In the genomic region with DNA sequence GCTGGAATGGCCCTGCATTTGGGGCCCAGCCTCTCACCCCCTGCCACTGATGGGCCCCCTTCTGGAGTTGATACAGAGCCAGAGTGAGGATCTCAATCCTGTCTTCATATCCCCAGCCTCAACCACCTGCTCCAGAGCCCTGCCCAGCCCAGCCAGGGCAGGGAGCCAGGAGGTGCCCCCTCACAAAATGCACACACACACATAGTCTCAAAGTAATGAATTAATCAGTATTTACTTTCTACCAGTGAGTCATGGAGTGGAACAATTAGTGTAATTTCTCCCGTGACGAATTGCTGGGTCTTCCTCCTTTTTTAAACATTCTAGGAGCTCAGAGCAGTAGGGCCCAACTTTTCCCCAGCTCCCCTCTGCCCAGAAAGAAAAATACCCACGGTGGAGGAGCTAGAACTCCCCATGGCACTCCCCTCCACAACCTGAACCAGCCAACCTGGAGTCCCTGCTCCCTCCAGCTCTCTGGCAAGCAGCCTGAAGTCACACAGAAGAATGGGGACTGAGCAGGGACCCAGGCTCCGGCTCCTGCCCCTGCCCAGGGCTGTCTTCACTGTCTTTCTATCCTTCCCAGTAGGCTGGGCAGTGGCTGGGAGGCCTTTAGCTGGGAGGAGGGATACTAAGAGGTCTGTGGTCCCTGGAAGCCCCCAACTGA, we compare ENCODE assay signal across 15 cellular contexts. TPM values are rescaled to one million over a fixed set of nuclear protein-coding genes. Genes with fewer than 3 reads are reported as not detected.
DNase-seq lines count a peak whose midpoint lies in the region; ATAC-seq and TF ChIP-seq lines count a peak whose summit lies in the region.
"Had no signal": no experiment of that assay in that cellular context is flagged by ENCODE, and none has a peak within 500 bp of the region (broad histone marks: within the 10 kb centered on the region; RNA-seq: fewer than 3 reads in every experiment).

No MANE protein-coding gene starts in this region.

- intact Hi-C loops in dorsolateral prefrontal cortex (cut with DNase I): no loop called here
- intact Hi-C loops in activated CD8-positive, alpha-beta T cell treated with anti-CD3 and anti-CD28 coated beads for 36 hours (cut with micrococcal nuclease): no loop called here

- H3K4me1 ChIP-seq in rectal smooth muscle tissue (ENCODE audit: control insufficient read depth, insufficient read depth, low read length): peaks cover 65% of the 10 kb centered on the region

- H3K27ac Mint-ChIP-seq in HFFc6: peak overlapping the region; percentile 26
- H3K27ac Mint-ChIP-seq in activated CD8-positive, alpha-beta T cell treated with anti-CD3 and anti-CD28 coated beads for 36 hours: no peak overlapping the region
- H3K27ac Mint-ChIP-seq: activated naive CD4-positive, alpha-beta T cell treated with anti-CD3 and anti-CD28 coated beads, Interleukin-2, amount 50 U/mL, for 24 hours; CD4-positive, CD25-positive, alpha-beta regulatory T cell had no signal

- no peaks in the 10 kb centered on the region for H3K9me3 Mint-ChIP-seq in HFFc6
- no peaks in the 10 kb centered on the region for H3K9me3 Mint-ChIP-seq in activated CD8-positive, alpha-beta T cell treated with anti-CD3 and anti-CD28 coated beads for 36 hours
- H3K9me3 Mint-ChIP-seq: activated naive CD4-positive, alpha-beta T cell treated with anti-CD3 and anti-CD28 coated beads, Interleukin-2, amount 50 U/mL, for 24 hours; CD4-positive, CD25-positive, alpha-beta regulatory T cell had no signal

- no peak overlapping the region for H3K9ac ChIP-seq in rectal smooth muscle tissue (ENCODE audit: low read length)

- CTCF ChIA-PET in activated CD8-positive, alpha-beta T cell treated with anti-CD3 and anti-CD28 coated beads for 36 hours (lab: Charles Lee): interaction anchor here (1.4 kb wide), 1 partner anchor 78 kb away, joined by 5 read pairs; no protein-coding TSS in a partner anchor

- ATAC-seq in activated CD8-positive, alpha-beta T cell treated with anti-CD3 and anti-CD28 coated beads for 36 hours: no peak
- ATAC-seq in GM19467 (IDR thresholded peaks at IDR 0.05; ENCODE audit: unreplicated experiment): no peak
- ATAC-seq: naive thymus-derived CD8-positive, alpha-beta T cell had no signal

- no peak for TF ChIP-seq CTCF in HFFc6 (IDR thresholded peaks at IDR 0.05)
- TF ChIP-seq CTCF in dorsolateral prefrontal cortex (IDR thresholded peaks at IDR 0.05 in 54 of 56, conservative IDR thresholded peaks at IDR 0.05 in 2 of 56; ENCODE audit: low read depth in 1 of 56, partially characterized antibody in 56 of 56): no peak
- no peak for TF ChIP-seq CTCF in activated CD8-positive, alpha-beta T cell treated with anti-CD3 and anti-CD28 coated beads for 36 hours (IDR thresholded peaks at IDR 0.05)

- no peaks in the 10 kb centered on the region for H3K27me3 ChIP-seq in dorsolateral prefrontal cortex
- no peaks in the 10 kb centered on the region for H3K27me3 ChIP-seq in rectal smooth muscle tissue (ENCODE audit: control insufficient read depth, insufficient read depth, low read length)
- H3K27me3 ChIP-seq: suprapubic skin had no signal

- peaks cover 28% of the 10 kb centered on the region for H3K4me1 Mint-ChIP-seq in HFFc6 (ENCODE audit: low read depth)
- H3K4me1 Mint-ChIP-seq in activated CD8-positive, alpha-beta T cell treated with anti-CD3 and anti-CD28 coated beads for 36 hours (ENCODE audit: low read depth): no peaks in the 10 kb centered on the region

- H3K27ac ChIP-seq in dorsolateral prefrontal cortex: peak overlapping the region in 31 of 59 donors; percentile 3 to 73 (median 46)
- H3K27ac ChIP-seq in rectal smooth muscle tissue (ENCODE audit: low read depth, low read length): peak overlapping the region; percentile 82
- H3K27ac ChIP-seq: suprapubic skin, VCaP had no signal

- no peak overlapping the region for H3K4me3 Mint-ChIP-seq in HFFc6
- H3K4me3 Mint-ChIP-seq in activated CD8-positive, alpha-beta T cell treated with anti-CD3 and anti-CD28 coated beads for 36 hours: no peak overlapping the region
- H3K4me3 Mint-ChIP-seq: activated naive CD4-positive, alpha-beta T cell treated with anti-CD3 and anti-CD28 coated beads, Interleukin-2, amount 50 U/mL, for 24 hours; CD4-positive, CD25-positive, alpha-beta regulatory T cell; naive thymus-derived CD8-positive, alpha-beta T cell had no signal

- DNase-seq in HFFc6 (peak; percentile 29), NCI-H774 (lab: John Stamatoyannopoulos, UW) (peak; percentile 72), dorsolateral prefrontal cortex (no peak), HT-29 (ENCODE audit: low spot score) (no peak), HCEC 1CT (no peak)
- DNase-seq in activated CD8-positive, alpha-beta T cell treated with anti-CD3 and anti-CD28 coated beads for 36 hours: no peak
- DNase-seq: CD4-positive, CD25-positive, alpha-beta regulatory T cell; foreskin melanocyte; Kasumi-1; naive thymus-derived CD8-positive, alpha-beta T cell had no signal

- H3K36me3 Mint-ChIP-seq in HFFc6 (ENCODE audit: low read depth): no peaks in the 10 kb centered on the region
- no peaks in the 10 kb centered on the region for H3K36me3 Mint-ChIP-seq in activated CD8-positive, alpha-beta T cell treated with anti-CD3 and anti-CD28 coated beads for 36 hours (ENCODE audit: low read depth)
- H3K36me3 Mint-ChIP-seq: activated naive CD4-positive, alpha-beta T cell treated with anti-CD3 and anti-CD28 coated beads, Interleukin-2, amount 50 U/mL, for 24 hours; CD4-positive, CD25-positive, alpha-beta regulatory T cell; naive thymus-derived CD8-positive, alpha-beta T cell had no signal

- H3K4me3 ChIP-seq in dorsolateral prefrontal cortex (no peak overlapping the region), rectal smooth muscle tissue (ENCODE audit: low read length) (no peak overlapping the region)
- H3K4me3 ChIP-seq: suprapubic skin had no signal

- POLR2A ChIA-PET in activated CD8-positive, alpha-beta T cell treated with anti-CD3 and anti-CD28 coated beads for 36 hours (lab: Charles Lee): no interaction called here

- H3K27me3 Mint-ChIP-seq in HFFc6 (ENCODE audit: insufficient read depth): no peaks in the 10 kb centered on the region; the same call in 1 of the 2 replicates
- H3K27me3 Mint-ChIP-seq in activated CD8-positive, alpha-beta T cell treated with anti-CD3 and anti-CD28 coated beads for 36 hours: peaks cover 16% of the 10 kb centered on the region

- peaks cover 5% of the 10 kb centered on the region for H3K36me3 ChIP-seq in rectal smooth muscle tissue (ENCODE audit: control insufficient read depth, insufficient read depth, low read length)

RNA-seq across cellular contexts. Expression of a gene that starts 29.3 kb away (rescaled TPM):
- 10 to 100 TPM; 50.9 to 60.5 (median 56.7) TPM for total RNA-seq in HFFc6 (2021; fragmentation: NEBNext Ultra II Directional; extraction: Animal tissue kit (Norgen Biotek cat#: 25700))
- total RNA-seq in dorsolateral prefrontal cortex: 100 to 1,000 TPM in 115 of 120 experiments, 10 to 100 TPM in 5; 83.7 to 243 (median 122) TPM
- under 1 TPM; 0.04 to 0.14 TPM for total RNA-seq in activated CD8-positive, alpha-beta T cell treated with anti-CD3 and anti-CD28 coated beads for 36 hours
- total RNA-seq in HT-29 (2014; rRNA removed; shearing (Covaris generic)): 0.31 and 0.42 TPM in 2 replicates

Comparison
In these comparisons a context has a peak if more than half of its experiments do, and no peak if none do; other contexts are left out.
1. DNase-seq: peak in HFFc6 (single experiment) and NCI-H774 (single experiment); none in dorsolateral prefrontal cortex (0 of 10), activated CD8-positive, alpha-beta T cell treated with anti-CD3 and anti-CD28 coated beads for 36 hours (single experiment), HT-29 (single experiment) and HCEC 1CT (single experiment).
2. RNA of a gene that starts 29.3 kb away (total RNA-seq): 83.7 to 243 TPM in dorsolateral prefrontal cortex and 50.9 to 60.5 TPM in HFFc6; 0.31 to 0.42 TPM in HT-29 and 0.04 to 0.14 TPM in activated CD8-positive, alpha-beta T cell treated with anti-CD3 and anti-CD28 coated beads for 36 hours; every median in the first group is over 10 times any median in the second.